In the genomic region with DNA sequence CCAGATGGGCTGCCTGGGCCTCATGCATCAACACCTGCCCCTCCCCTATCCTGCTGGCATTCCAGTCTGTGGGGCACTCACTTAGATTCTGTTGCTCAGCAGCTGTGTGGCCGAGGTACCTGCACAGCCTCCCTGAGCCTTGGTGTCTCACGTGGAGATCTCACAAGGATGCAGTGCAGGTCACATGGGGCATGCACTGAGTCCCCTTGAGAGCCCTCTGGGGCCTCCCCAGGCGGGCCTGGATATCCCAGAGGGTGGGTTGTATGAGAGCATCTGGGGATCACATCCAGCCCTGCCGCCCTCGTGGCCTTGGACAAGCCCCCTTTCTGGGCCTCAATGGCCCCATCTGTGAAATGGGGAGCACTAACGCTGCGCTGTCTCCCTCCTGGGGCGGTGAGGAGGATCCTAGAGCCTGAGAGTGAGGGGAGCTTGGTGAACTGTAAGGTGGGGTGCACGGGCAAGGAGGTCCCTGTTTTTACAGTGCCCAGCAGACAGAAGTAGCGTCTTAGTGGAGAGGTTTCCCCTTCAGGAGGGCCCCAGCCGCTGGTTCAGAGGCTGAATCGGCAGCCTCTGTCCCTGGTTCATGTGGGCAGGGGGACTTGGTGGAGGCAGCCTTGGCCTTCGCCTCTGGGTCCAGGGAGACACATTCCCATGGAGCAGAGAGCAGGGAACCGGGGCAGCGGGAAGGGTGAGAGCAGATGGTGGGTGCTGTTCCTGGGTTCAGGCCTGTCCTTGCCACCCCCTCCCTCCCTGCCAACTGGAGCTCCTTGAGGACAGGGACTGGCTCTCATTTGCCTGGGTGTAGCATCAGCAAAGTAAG, we compare ENCODE assay signal across 16 cellular contexts. TPM values are rescaled to one million over a fixed set of nuclear protein-coding genes. Genes with fewer than 3 reads are reported as not detected.
DNase-seq lines count a peak whose midpoint lies in the region; ATAC-seq and TF ChIP-seq lines count a peak whose summit lies in the region.
"Had no signal": no experiment of that assay in that cellular context is flagged by ENCODE, and none has a peak within 500 bp of the region (broad histone marks: within the 10 kb centered on the region; RNA-seq: fewer than 3 reads in every experiment).

No MANE protein-coding gene starts in this region.

- H3K79me1 ChIP-seq in neuronal stem cell (ENCODE audit: low read depth, low read length), result no peaks in the 10 kb centered on the region

- peak overlapping the region; percentile 32 for H4K8ac ChIP-seq in neuronal stem cell (ENCODE audit: low read depth, low read length)

- no peaks in the 10 kb centered on the region for H3K36me3 Mint-ChIP-seq in endothelial cell (ENCODE audit: low read depth, unreplicated experiment)
- no peaks in the 10 kb centered on the region for H3K36me3 Mint-ChIP-seq in activated T-cell treated with anti-CD3 and anti-CD28 coated beads, Interleukin-2, amount 50 U/mL, for 24 hours (ENCODE audit: low read depth)

- H3K27me3 ChIP-seq in BLaER1, result no peaks in the 10 kb centered on the region
- H3K27me3 ChIP-seq in RWPE2 (ENCODE audit: insufficient read depth, poor library complexity, severe bottlenecking), result no peaks in the 10 kb centered on the region
- peaks cover 0 to 45% (median 0%) of the 10 kb centered on the region in 3 experiments for H3K27me3 ChIP-seq in neuronal stem cell (ENCODE audit: control insufficient read depth in 3 of 3, insufficient read depth in 3 of 3, low read depth in 1 of 3, low read length in 3 of 3)

- peak overlapping the region; percentile 62 for H2BK5ac ChIP-seq in neuronal stem cell (ENCODE audit: low read length)

- H3K36me3 ChIP-seq in BLaER1 (no peaks in the 10 kb centered on the region), RWPE2 (ENCODE audit: low read depth) (no peaks in the 10 kb centered on the region), neuronal stem cell (replicated peaks in 1 of 2; ENCODE audit: control insufficient read depth in 2 of 2, insufficient read depth in 2 of 2, low read length in 2 of 2) (no peaks in the 10 kb centered on the region)

- peak overlapping the region; percentile 79 for H2AK5ac ChIP-seq in neuronal stem cell (ENCODE audit: low read depth, low read length)

- peak overlapping the region; percentile 6 for H3K14ac ChIP-seq in neuronal stem cell (ENCODE audit: low read length)

- no peak overlapping the region for H2AFZ ChIP-seq in neuronal stem cell (ENCODE audit: low read length)
- H2AFZ ChIP-seq: PC-9 had no signal

- no peak for DNase-seq in RWPE2 (ENCODE audit: low spot score)
- no peak for DNase-seq in endothelial cell (ENCODE audit: low spot score)
- DNase-seq in neuronal stem cell (ENCODE audit: low spot score), result no peak
- DNase-seq in NCI-H187 (lab: John Stamatoyannopoulos, UW), result no peak
- DNase-seq in D341Med (ENCODE audit: low spot score), result no peak
- no peak for DNase-seq in activated T-cell treated with anti-CD3 and anti-CD28 coated beads, Interleukin-2, amount 50 U/mL, for 24 hours
- DNase-seq: DND-41, HCEC 1CT, NCI-H187 treated with DMSO at 0.1 percent for 48 hours, NCI-H345, PC-9 had no signal

- no peak overlapping the region for H3K4ac ChIP-seq in neuronal stem cell (ENCODE audit: low read length)

- H4K91ac ChIP-seq in neuronal stem cell (ENCODE audit: low read depth, low read length, poor library complexity), result peak overlapping the region; percentile 68

- peaks cover 10% of the 10 kb centered on the region for H3K27me3 Mint-ChIP-seq in endothelial cell (ENCODE audit: unreplicated experiment)
- H3K27me3 Mint-ChIP-seq in activated T-cell treated with anti-CD3 and anti-CD28 coated beads, Interleukin-2, amount 50 U/mL, for 24 hours, result no peaks in the 10 kb centered on the region

- no peak overlapping the region for H3K27ac ChIP-seq in BLaER1
- no peak overlapping the region for H3K27ac ChIP-seq in RWPE2 (ENCODE audit: poor library complexity, severe bottlenecking)
- H3K27ac ChIP-seq in neuronal stem cell (replicated peaks; ENCODE audit: low read length), result no peak overlapping the region
- H3K27ac ChIP-seq: A549, C4-2B, PC-9, RWPE1 had no signal

- peak overlapping the region; percentile 58 for H3K18ac ChIP-seq in neuronal stem cell (ENCODE audit: low read length)

- H3K9ac ChIP-seq in BLaER1 (no peak overlapping the region), neuronal stem cell (ENCODE audit: low read depth, low read length, poor library complexity) (no peak overlapping the region)

- peak overlapping the region; percentile 84 for H2BK15ac ChIP-seq in neuronal stem cell (ENCODE audit: low read length)

- H3K4me1 ChIP-seq in BLaER1 (peaks cover 28% of the 10 kb centered on the region), RWPE2 (ENCODE audit: insufficient read depth, poor library complexity, severe bottlenecking) (peaks cover 4% of the 10 kb centered on the region), neuronal stem cell (ENCODE audit: control insufficient read depth in 2 of 2, insufficient read depth in 1 of 2, low read depth in 1 of 2, low read length in 2 of 2) (peaks cover 0 to 4% of the 10 kb centered on the region in 2 donors)
- H3K4me1 ChIP-seq: A549 had no signal

- peak overlapping the region; percentile 56 for H3K4me3 Mint-ChIP-seq in endothelial cell (ENCODE audit: unreplicated experiment)
- no peak overlapping the region for H3K4me3 Mint-ChIP-seq in activated T-cell treated with anti-CD3 and anti-CD28 coated beads, Interleukin-2, amount 50 U/mL, for 24 hours

- TF ChIP-seq CTCF in RWPE2 (IDR thresholded peaks at IDR 0.05; ENCODE audit: poor library complexity, severe bottlenecking) (no peak), endothelial cell (IDR thresholded peaks at IDR 0.05; ENCODE audit: unreplicated experiment) (no peak)

- no peak overlapping the region for H2BK12ac ChIP-seq in neuronal stem cell (ENCODE audit: low read length)

- peak; percentile 3; the same call in 1 of the 3 replicates for ATAC-seq in RWPE2 (ENCODE audit: low read depth)
- ATAC-seq: A549 had no signal

- H4K20me1 ChIP-seq in BLaER1, result no peaks in the 10 kb centered on the region

- WGBS in neuronal stem cell (ENCODE audit: extremely low coverage in 2 of 2, insufficient read length in 2 of 2, insufficient replicate concordance in 1 of 2), 2 donors, result no CpG with 5 or more reads among the region's 15 CpGs

- H3K4me3 ChIP-seq in BLaER1 (no peak overlapping the region), RWPE2 (ENCODE audit: severe bottlenecking) (no peak overlapping the region), neuronal stem cell (ENCODE audit: low read length in 2 of 2) (no peak overlapping the region)
- H3K4me3 ChIP-seq: A549, PC-9 had no signal

- no peak overlapping the region for H3K27ac Mint-ChIP-seq in endothelial cell (ENCODE audit: unreplicated experiment)
- no peak overlapping the region for H3K27ac Mint-ChIP-seq in activated T-cell treated with anti-CD3 and anti-CD28 coated beads, Interleukin-2, amount 50 U/mL, for 24 hours

- H3K4me2 ChIP-seq in BLaER1, result 0 out of 2 replicates have a peak overlapping the region, but pooled peaks have one; percentile 2
- no peak overlapping the region for H3K4me2 ChIP-seq in neuronal stem cell (ENCODE audit: insufficient read depth, low read length, poor library complexity, severe bottlenecking)
- H3K4me2 ChIP-seq: A549, PC-9 had no signal

- peak overlapping the region; percentile 77 for H3K23ac ChIP-seq in neuronal stem cell (ENCODE audit: low read depth, low read length, poor library complexity)

- no peaks in the 10 kb centered on the region for H3K9me3 Mint-ChIP-seq in endothelial cell (ENCODE audit: unreplicated experiment)
- no peaks in the 10 kb centered on the region for H3K9me3 Mint-ChIP-seq in activated T-cell treated with anti-CD3 and anti-CD28 coated beads, Interleukin-2, amount 50 U/mL, for 24 hours

- peak overlapping the region; percentile 35 for H2BK120ac ChIP-seq in neuronal stem cell (ENCODE audit: low read depth, low read length)

- H3K9me3 ChIP-seq in BLaER1, result no peaks in the 10 kb centered on the region
- no peaks in the 10 kb centered on the region for H3K9me3 ChIP-seq in RWPE2 (ENCODE audit: severe bottlenecking)
- H3K9me3 ChIP-seq in neuronal stem cell (replicated peaks in 1 of 2; ENCODE audit: control insufficient read depth in 2 of 2, insufficient read depth in 1 of 2, low read depth in 1 of 2, low read length in 2 of 2), result no peaks in the 10 kb centered on the region
- H3K9me3 ChIP-seq: A549 had no signal

- no peaks in the 10 kb centered on the region for H3K4me1 Mint-ChIP-seq in endothelial cell (ENCODE audit: unreplicated experiment)
- H3K4me1 Mint-ChIP-seq in activated T-cell treated with anti-CD3 and anti-CD28 coated beads, Interleukin-2, amount 50 U/mL, for 24 hours (ENCODE audit: low read depth), result peaks cover 5% of the 10 kb centered on the region

RNA-seq across cellular contexts. Expression of a gene that starts 0.8 kb away (rescaled TPM):
- not detected for total RNA-seq in endothelial cell (ENCODE audit: unreplicated experiment)
- polyA plus RNA-seq in neuronal stem cell (2013, experiment 1 of 2), result 0.03 TPM
- polyA plus RNA-seq in neuronal stem cell (2013, experiment 2 of 2), result not detected
- total RNA-seq: G401, PC-9 had no signal
- polyA plus RNA-seq: A549 had no signal

RNA-seq across cellular contexts. Expression of a gene that starts 16.1 kb away (rescaled TPM):
- total RNA-seq in endothelial cell (ENCODE audit: unreplicated experiment), result 165 TPM
- polyA plus RNA-seq in neuronal stem cell (2013, experiment 1 of 2), result 113 TPM
- polyA plus RNA-seq in neuronal stem cell (2013, experiment 2 of 2), result 111 TPM

RNA-seq across cellular contexts. Expression of a gene that starts 53.9 kb away (rescaled TPM):
- 14.2 TPM for total RNA-seq in endothelial cell (ENCODE audit: unreplicated experiment)
- polyA plus RNA-seq in neuronal stem cell (2013, experiment 1 of 2), result 8.7 TPM
- 9.9 TPM for polyA plus RNA-seq in neuronal stem cell (2013, experiment 2 of 2)
